ENCODE assay signal across 1 cellular context in the genomic region with DNA sequence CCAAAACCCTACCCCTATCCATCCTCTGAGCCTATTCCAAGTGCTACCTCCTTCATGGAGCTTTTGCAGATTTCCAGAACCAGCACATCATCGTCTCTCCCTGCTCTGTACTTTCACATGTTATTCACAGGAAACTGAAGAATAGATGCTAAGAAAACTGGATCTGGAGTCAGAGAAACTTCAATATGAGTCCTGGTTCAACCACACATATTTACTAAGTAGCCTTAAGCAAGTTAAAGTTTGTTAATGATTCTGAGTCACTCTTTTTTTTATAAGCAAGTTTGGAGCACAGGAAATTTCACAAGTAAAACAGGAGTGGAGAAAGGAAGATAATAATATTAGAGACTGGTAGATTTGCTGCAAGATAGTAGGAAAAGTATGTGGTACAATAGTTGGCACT.
TF ChIP-seq lines count a peak whose summit lies in the region.

No MANE protein-coding gene starts in this region.

TF ChIP-seq in H1, 55 proteins besides CTCF, POLR2A, EP300 and RAD21 (continued from another document):
- TF ChIP-seq HDAC6 (IDR thresholded peaks at IDR 0.05; ENCODE audit: low read depth, low read length), result no peak
